19 cellular contexts compared by ENCODE assay signal in the genomic region with DNA sequence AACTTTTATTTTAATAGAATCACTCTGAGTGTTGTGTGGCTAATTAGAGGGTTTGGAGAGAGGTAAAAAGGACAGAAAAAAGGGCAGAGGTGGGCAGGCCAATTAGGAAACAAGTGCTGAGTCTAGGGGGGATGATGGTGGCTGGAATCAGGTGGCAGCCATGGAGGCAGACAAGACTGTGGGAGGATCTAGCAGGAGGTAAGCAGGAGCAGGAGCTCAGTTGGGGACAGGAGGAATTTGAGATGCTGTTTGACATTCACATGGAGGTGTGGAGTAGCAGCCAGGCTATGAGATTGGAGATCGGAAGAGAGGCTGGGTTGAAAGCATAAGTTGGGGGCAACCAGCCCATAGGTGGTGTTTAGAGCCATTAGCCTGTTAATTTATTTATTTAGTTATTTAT. TPM values are rescaled to one million over a fixed set of nuclear protein-coding genes. Genes with fewer than 3 reads are reported as not detected.
DNase-seq lines count a peak whose midpoint lies in the region; ATAC-seq and TF ChIP-seq lines count a peak whose summit lies in the region.
"Had no signal": no experiment of that assay in that cellular context is flagged by ENCODE, and none has a peak within 500 bp of the region (broad histone marks: within the 10 kb centered on the region; RNA-seq: fewer than 3 reads in every experiment).

No MANE protein-coding gene starts in this region.

- DNase-seq in mesenteric fat pad (ENCODE audit: low spot score) (peak; percentile 53), trophoblast cell (no peak), upper lobe of right lung (no peak), activated gamma-delta T cell treated with Interleukin-2 at 50 U/mL for 16 hours (no peak)
- DNase-seq: ACHN; CD8-positive, alpha-beta memory T cell; COR-L47; DMS 273 treated with DMSO at 0.1 percent for 48 hours; DMS53; DND-41; EL; H9 had no signal

- peaks cover 14% of the 10 kb centered on the region; the same call in 1 of the 2 replicates for H3K4me1 ChIP-seq in BLaER1
- peaks cover 0 to 17% (median 11%) of the 10 kb centered on the region in 10 experiments; a peak in 13 of 20 replicates for H3K4me1 ChIP-seq in BLaER1 treated with 17β-estradiol and CSF1 and Interleukin-3, amounts not matched to agents 10 nM and 100 nM
- H3K4me1 ChIP-seq in trophoblast cell (ENCODE audit: control insufficient read depth in 1 of 2, insufficient read depth in 2 of 2, low read length in 2 of 2): no peaks in the 10 kb centered on the region
- no peaks in the 10 kb centered on the region for H3K4me1 ChIP-seq in upper lobe of right lung

- H2BK12ac ChIP-seq in trophoblast cell (ENCODE audit: low read length): no peak overlapping the region

- no CpG with 5 or more reads among the region's 1 CpG for WGBS in trophoblast cell (ENCODE audit: extremely low coverage, insufficient coverage, insufficient read length)

- H3K4me2 ChIP-seq in BLaER1 (peak overlapping the region; percentile 16), trophoblast cell (ENCODE audit: low read length) (no peak overlapping the region)
- H3K4me2 ChIP-seq in BLaER1 treated with 17β-estradiol and CSF1 and Interleukin-3, amounts not matched to agents 10 nM and 100 nM: peak overlapping the region in 8 of 11 experiments; percentile 12 to 52 (median 27); a peak in 9 of 22 replicates

- no peaks in the 10 kb centered on the region for H3K79me1 ChIP-seq in trophoblast cell (ENCODE audit: low read length)

- H4K12ac ChIP-seq in trophoblast cell (ENCODE audit: low read depth, low read length): no peak overlapping the region

- no peak for TF ChIP-seq CTCF in upper lobe of right lung (IDR thresholded peaks at IDR 0.05)

- H3K23ac ChIP-seq in trophoblast cell (ENCODE audit: low read length): peak overlapping the region; percentile 93

- no peak overlapping the region for H3K14ac ChIP-seq in trophoblast cell (ENCODE audit: low read length)

- H2BK5ac ChIP-seq in trophoblast cell (ENCODE audit: low read depth, low read length, poor library complexity): no peak overlapping the region

- H2AK5ac ChIP-seq in trophoblast cell (ENCODE audit: low read length): no peak overlapping the region

- H3K4me3 ChIP-seq in BLaER1 (no peak overlapping the region), trophoblast cell (ENCODE audit: low read depth, low read length) (no peak overlapping the region), upper lobe of right lung (no peak overlapping the region)
- H3K4me3 ChIP-seq in BLaER1 treated with 17β-estradiol and CSF1 and Interleukin-3, amounts not matched to agents 10 nM and 100 nM: no peak overlapping the region
- H3K4me3 ChIP-seq: GM12878 had no signal

- intact Hi-C loops in upper lobe of right lung (cut with DNase I): no loop called here

- H3K18ac ChIP-seq in trophoblast cell (ENCODE audit: low read length): no peak overlapping the region

- no peaks in the 10 kb centered on the region for H3K9me3 ChIP-seq in BLaER1
- H3K9me3 ChIP-seq in BLaER1 treated with 17β-estradiol and CSF1 and Interleukin-3, amounts not matched to agents 10 nM and 100 nM (replicated peaks in 1 of 11): no peaks in the 10 kb centered on the region
- peaks cover 4% of the 10 kb centered on the region for H3K9me3 ChIP-seq in trophoblast cell (ENCODE audit: insufficient read depth, low read depth, low read length)
- no peaks in the 10 kb centered on the region for H3K9me3 ChIP-seq in upper lobe of right lung

- H4K20me1 ChIP-seq in BLaER1: no peaks in the 10 kb centered on the region
- H4K20me1 ChIP-seq in BLaER1 treated with 17β-estradiol and CSF1 and Interleukin-3, amounts not matched to agents 10 nM and 100 nM: no peaks in the 10 kb centered on the region

- H4K91ac ChIP-seq in trophoblast cell (ENCODE audit: low read depth, low read length): no peak overlapping the region

- no peak overlapping the region for H3K27ac ChIP-seq in BLaER1
- H3K27ac ChIP-seq in BLaER1 treated with 17β-estradiol and CSF1 and Interleukin-3, amounts not matched to agents 10 nM and 100 nM: no peak overlapping the region
- no peak overlapping the region for H3K27ac ChIP-seq in trophoblast cell (ENCODE audit: low read depth, low read length)
- H3K27ac ChIP-seq in upper lobe of right lung: no peak overlapping the region

- H3K36me3 ChIP-seq in BLaER1 (no peaks in the 10 kb centered on the region), trophoblast cell (ENCODE audit: control insufficient read depth in 1 of 2, insufficient read depth in 2 of 2, low read length in 2 of 2) (no peaks in the 10 kb centered on the region), upper lobe of right lung (no peaks in the 10 kb centered on the region)
- H3K36me3 ChIP-seq in BLaER1 treated with 17β-estradiol and CSF1 and Interleukin-3, amounts not matched to agents 10 nM and 100 nM: no peaks in the 10 kb centered on the region

- H3K9ac ChIP-seq in BLaER1: no peak overlapping the region
- no peak overlapping the region for H3K9ac ChIP-seq in BLaER1 treated with 17β-estradiol and CSF1 and Interleukin-3, amounts not matched to agents 10 nM and 100 nM
- no peak overlapping the region for H3K9ac ChIP-seq in trophoblast cell (ENCODE audit: low read length)

- no peak overlapping the region for H4K8ac ChIP-seq in trophoblast cell (ENCODE audit: low read depth, low read length)

- no peaks in the 10 kb centered on the region for H3K79me2 ChIP-seq in trophoblast cell (ENCODE audit: control insufficient read depth, insufficient read depth, low read length, poor library complexity)

- ATAC-seq in upper lobe of right lung: no peak
- ATAC-seq: GM12878 had no signal

- H3K4ac ChIP-seq in trophoblast cell (ENCODE audit: low read depth, low read length): no peak overlapping the region

- no peak overlapping the region for H2AFZ ChIP-seq in trophoblast cell (ENCODE audit: insufficient read depth, low read length, poor library complexity)

- no peak overlapping the region for H2BK120ac ChIP-seq in trophoblast cell (ENCODE audit: insufficient read depth, low read length, poor library complexity)

- H3K27me3 ChIP-seq in BLaER1 (no peaks in the 10 kb centered on the region), trophoblast cell (ENCODE audit: insufficient read depth, low read length) (no peaks in the 10 kb centered on the region), upper lobe of right lung (no peaks in the 10 kb centered on the region)
- H3K27me3 ChIP-seq in BLaER1 treated with 17β-estradiol and CSF1 and Interleukin-3, amounts not matched to agents 10 nM and 100 nM: no peaks in the 10 kb centered on the region

RNA-seq across cellular contexts. Expression of a gene that starts 3.7 kb away (rescaled TPM):
- total RNA-seq in mesenteric fat pad (not detected), upper lobe of right lung (not detected)
- polyA plus RNA-seq in trophoblast cell (2013): 0.88 and 1.5 TPM in 2 replicates
- total RNA-seq: CD8-positive, alpha-beta memory T cell; G401; GM12878; H1; H9; HT-29 had no signal
- polyA plus RNA-seq: BJ; CD8-positive, alpha-beta memory T cell; GM12878; H1 had no signal

RNA-seq across cellular contexts. Expression of a gene that starts 28.2 kb away (rescaled TPM):
- total RNA-seq in mesenteric fat pad: not detected
- polyA plus RNA-seq in trophoblast cell (2013): not detected in 2 replicates
- total RNA-seq in upper lobe of right lung: not detected
- total RNA-seq: G401, GM12878, H1, H9 had no signal
- polyA plus RNA-seq: BJ had no signal

RNA-seq across cellular contexts. Expression of a gene that starts 41.3 kb away (rescaled TPM):
- 24.9 TPM for total RNA-seq in mesenteric fat pad
- 17.5 and 17.9 TPM in 2 replicates for polyA plus RNA-seq in trophoblast cell (2013)
- total RNA-seq in upper lobe of right lung: 29.5 TPM

RNA-seq across cellular contexts. Expression of a gene that starts 47.3 kb away (rescaled TPM):
- total RNA-seq in mesenteric fat pad (2,392 TPM), upper lobe of right lung (349 TPM)
- 236 and 279 TPM in 2 replicates for polyA plus RNA-seq in trophoblast cell (2013)
- total RNA-seq: G401 had no signal
